34 cellular contexts compared by ENCODE assay signal in the genomic region with DNA sequence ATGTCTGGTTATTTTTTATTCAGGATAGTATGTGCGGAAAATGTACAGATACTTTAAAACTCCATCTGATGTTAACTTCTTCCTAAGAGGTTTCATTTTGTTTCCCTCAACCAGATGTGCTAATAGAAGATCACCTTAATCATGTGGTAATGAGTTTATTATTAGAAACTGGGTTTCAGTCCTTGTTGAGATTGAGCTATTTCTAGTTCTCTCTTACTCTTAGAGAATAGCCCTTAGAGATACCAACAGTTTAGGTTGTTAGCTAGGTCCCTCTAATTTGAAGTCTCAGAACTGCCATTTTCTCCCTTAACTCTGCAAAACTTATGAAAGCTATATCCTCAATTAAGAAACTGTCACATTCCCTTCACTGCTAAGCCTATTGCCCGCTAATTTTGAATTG. TPM values are rescaled to one million over a fixed set of nuclear protein-coding genes. Genes with fewer than 3 reads are reported as not detected.
"Had no signal": no experiment of that assay in that cellular context is flagged by ENCODE, and none has a peak within 500 bp of the region (broad histone marks: within the 10 kb centered on the region; RNA-seq: fewer than 3 reads in every experiment).

No MANE protein-coding gene starts in this region.

- H3K4me3 ChIP-seq: MG63, Peyer's patch, SJSA1 had no signal

- H3K36me3 ChIP-seq: MG63, Peyer's patch, SJSA1 had no signal

- H3K9me2 ChIP-seq: SK-N-SH had no signal

- H3K27me3 ChIP-seq: MG63, Peyer's patch, SJSA1 had no signal

- H3K4me2 ChIP-seq: SK-N-SH had no signal

- ATAC-seq: PC-3 had no signal

- H3K9ac ChIP-seq: SK-N-SH had no signal

- DNase-seq: Kasumi-1, MG63, NCI-H1048, NCI-H1092 treated with DMSO at 0.1 percent for 48 hours, NCI-H1105 treated with DMSO at 0.1 percent for 48 hours, NCI-H1417, NCI-H1436, NCI-H146, NCI-H1694, NCI-H187, NCI-H1930, NCI-H2029 treated with DMSO at 0.1 percent for 48 hours, NCI-H2081 treated with DMSO at 0.1 percent for 48 hours, NCI-H2107, NCI-H2171, NCI-H226, NCI-H446 treated with DMSO at 0.1 percent for 48 hours, NCI-H510A, NCI-H524, NCI-H526, NCI-H69, NCI-H748 treated with DMSO at 0.1 percent for 48 hours, NCI-H82, OCI-M1, PC-3, Peyer's patch, Right ventricle myocardium superior, RPMI8226, SHP77 treated with DMSO at 0.1 percent for 48 hours, SK-N-SH, SW 1271, T-helper 1 cell had no signal

- H3K9me3 ChIP-seq: MG63, Peyer's patch, SJSA1, SK-N-SH had no signal

- H3K27ac ChIP-seq: Peyer's patch, SJSA1 had no signal

- H3K4me1 ChIP-seq: Peyer's patch, SJSA1 had no signal

RNA-seq across cellular contexts. Expression of a gene that starts 13.0 kb away (rescaled TPM):
- total RNA-seq: M059J, PC-3, Peyer's patch, Right ventricle myocardium superior, SJSA1 had no signal
